Comparison of ENCODE assay signal across 23 cellular contexts in the genomic region with DNA sequence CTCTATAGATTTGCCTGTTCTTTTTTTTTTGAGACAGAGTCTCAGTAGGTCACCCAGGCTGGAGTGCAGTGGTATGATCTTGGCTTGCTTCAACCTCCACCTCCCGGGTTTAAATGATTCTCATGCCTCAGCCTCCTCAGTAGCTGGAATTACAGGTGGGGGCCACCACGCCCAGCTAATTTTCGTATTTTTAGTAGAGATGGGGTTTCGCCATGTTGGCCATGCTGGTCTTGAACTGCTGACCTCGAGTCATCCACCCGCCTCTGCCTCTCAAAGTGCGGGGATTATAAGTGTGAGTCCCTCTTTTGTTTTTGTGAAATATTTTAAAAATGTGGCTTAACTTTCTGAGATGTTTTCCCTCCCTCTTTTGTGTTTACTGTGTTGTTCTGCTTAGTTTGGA. TPM values are rescaled to one million over a fixed set of nuclear protein-coding genes. Genes with fewer than 3 reads are reported as not detected.
DNase-seq lines count a peak whose midpoint lies in the region; ATAC-seq lines count a peak whose summit lies in the region.
"Had no signal": no experiment of that assay in that cellular context is flagged by ENCODE, and none has a peak within 500 bp of the region (broad histone marks: within the 10 kb centered on the region; RNA-seq: fewer than 3 reads in every experiment).

No MANE protein-coding gene starts in this region.

- H3K27ac Mint-ChIP-seq in activated CD4-positive, alpha-beta T cell treated with anti-CD3 and anti-CD28 coated beads for 36 hours, result peak overlapping the region; percentile 74
- peak overlapping the region in 5 of 8 donors; percentile 12 to 64 (median 31) for H3K27ac Mint-ChIP-seq in CD8-positive, alpha-beta memory T cell
- peak overlapping the region; percentile 88 for H3K27ac Mint-ChIP-seq in activated T-helper 2 cell treated with anti-CD3 and anti-CD28 coated beads, Interferon-gamma antibody, Interleukin-2, Interleukin-4, amounts not matched to agents 10 μg/mL and 5 μg/mL and 100 μg/mL, durations not matched to agents 14 hours and 24 hours and 36 hours
- H3K27ac Mint-ChIP-seq in naive thymus-derived CD8-positive, alpha-beta T cell, result peak overlapping the region in 6 of 10 donors; percentile 33 to 66 (median 40)

- no peaks in the 10 kb centered on the region for H3K27me3 ChIP-seq in CD8-positive, alpha-beta memory T cell (ENCODE audit: insufficient read depth, low read length, poor library complexity, severe bottlenecking)
- H3K27me3 ChIP-seq: tibial nerve had no signal

- CTCF ChIA-PET in activated CD4-positive, alpha-beta T cell treated with anti-CD3 and anti-CD28 coated beads for 36 hours (lab: Charles Lee), result no interaction called here
- CTCF ChIA-PET in CD8-positive, alpha-beta memory T cell (lab: Charles Lee), result no interaction called here

- no peak overlapping the region for H3K27ac ChIP-seq in CD8-positive, alpha-beta memory T cell (ENCODE audit: low read depth, low read length)

- H3K4me3 ChIP-seq in CD8-positive, alpha-beta memory T cell (ENCODE audit: low read length), result no peak overlapping the region
- H3K4me3 ChIP-seq: tibial nerve had no signal

- H3K9me3 ChIP-seq in CD8-positive, alpha-beta memory T cell (ENCODE audit: low read length), result no peaks in the 10 kb centered on the region
- H3K9me3 ChIP-seq: Caco-2, tibial nerve had no signal

- H3K4me1 ChIP-seq in CD8-positive, alpha-beta memory T cell (ENCODE audit: insufficient read depth, low read length), result no peaks in the 10 kb centered on the region

- POLR2A ChIA-PET in activated CD4-positive, alpha-beta T cell treated with anti-CD3 and anti-CD28 coated beads for 36 hours (lab: Charles Lee), result interaction anchor here (0.6 kb wide), 1 partner anchor 120 kb away, joined by 3 read pairs; no protein-coding TSS in a partner anchor
- POLR2A ChIA-PET in CD8-positive, alpha-beta memory T cell (lab: Charles Lee), result no interaction called here
- POLR2A ChIA-PET in naive thymus-derived CD8-positive, alpha-beta T cell (lab: Charles Lee), result no interaction called here

- peaks cover 6% of the 10 kb centered on the region for H3K36me3 ChIP-seq in CD8-positive, alpha-beta memory T cell (ENCODE audit: insufficient read depth, low read length)

- peaks cover 46% of the 10 kb centered on the region for H3K36me3 Mint-ChIP-seq in activated CD4-positive, alpha-beta T cell treated with anti-CD3 and anti-CD28 coated beads for 36 hours (ENCODE audit: low read depth)
- peaks cover 7 to 72% (median 15%) of the 10 kb centered on the region in 3 donors for H3K36me3 Mint-ChIP-seq in CD8-positive, alpha-beta memory T cell
- peaks cover 71% of the 10 kb centered on the region for H3K36me3 Mint-ChIP-seq in activated T-helper 2 cell treated with anti-CD3 and anti-CD28 coated beads, Interferon-gamma antibody, Interleukin-2, Interleukin-4, amounts not matched to agents 10 μg/mL and 5 μg/mL and 100 μg/mL, durations not matched to agents 14 hours and 24 hours and 36 hours (ENCODE audit: low read depth)
- H3K36me3 Mint-ChIP-seq in naive thymus-derived CD8-positive, alpha-beta T cell, result peaks cover 0 to 85% (median 22%) of the 10 kb centered on the region in 3 donors

- no peaks in the 10 kb centered on the region for H3K27me3 Mint-ChIP-seq in activated CD4-positive, alpha-beta T cell treated with anti-CD3 and anti-CD28 coated beads for 36 hours
- H3K27me3 Mint-ChIP-seq in CD8-positive, alpha-beta memory T cell, result no peaks in the 10 kb centered on the region
- no peaks in the 10 kb centered on the region for H3K27me3 Mint-ChIP-seq in activated T-helper 2 cell treated with anti-CD3 and anti-CD28 coated beads, Interferon-gamma antibody, Interleukin-2, Interleukin-4, amounts not matched to agents 10 μg/mL and 5 μg/mL and 100 μg/mL, durations not matched to agents 14 hours and 24 hours and 36 hours (ENCODE audit: low read depth)
- H3K27me3 Mint-ChIP-seq in naive thymus-derived CD8-positive, alpha-beta T cell, result no peaks in the 10 kb centered on the region

- intact Hi-C loops in activated CD4-positive, alpha-beta T cell treated with anti-CD3 and anti-CD28 coated beads for 36 hours (cut with DNase I, micrococcal nuclease), result no loop called here
- intact Hi-C loops in activated T-helper 2 cell treated with anti-CD3 and anti-CD28 coated beads, Interferon-gamma antibody, Interleukin-2, Interleukin-4, amounts not matched to agents 10 μg/mL and 5 μg/mL and 100 μg/mL, durations not matched to agents 14 hours and 24 hours and 36 hours (cut with micrococcal nuclease), result no loop called here

- no peak for ATAC-seq in activated CD4-positive, alpha-beta T cell treated with anti-CD3 and anti-CD28 coated beads for 36 hours
- ATAC-seq in naive thymus-derived CD8-positive, alpha-beta T cell, result no peak
- no peak for ATAC-seq in GM18517 (IDR thresholded peaks at IDR 0.05; ENCODE audit: unreplicated experiment)
- ATAC-seq: activated CD4-positive, CD25-positive, alpha-beta regulatory T cell treated with anti-CD3 and anti-CD28 coated beads, Interleukin-2, amount 50 U/mL, for 24 hours; SK-N-SH treated with all-trans-retinoic acid at 6 μM for 48 hours had no signal

- no peaks in the 10 kb centered on the region for H3K9me3 Mint-ChIP-seq in activated CD4-positive, alpha-beta T cell treated with anti-CD3 and anti-CD28 coated beads for 36 hours (ENCODE audit: low read depth)
- H3K9me3 Mint-ChIP-seq in CD8-positive, alpha-beta memory T cell, result no peaks in the 10 kb centered on the region
- H3K9me3 Mint-ChIP-seq in activated T-helper 2 cell treated with anti-CD3 and anti-CD28 coated beads, Interferon-gamma antibody, Interleukin-2, Interleukin-4, amounts not matched to agents 10 μg/mL and 5 μg/mL and 100 μg/mL, durations not matched to agents 14 hours and 24 hours and 36 hours, result no peaks in the 10 kb centered on the region
- no peaks in the 10 kb centered on the region for H3K9me3 Mint-ChIP-seq in naive thymus-derived CD8-positive, alpha-beta T cell

- no peak overlapping the region for H3K4me3 Mint-ChIP-seq in activated CD4-positive, alpha-beta T cell treated with anti-CD3 and anti-CD28 coated beads for 36 hours
- H3K4me3 Mint-ChIP-seq in CD8-positive, alpha-beta memory T cell, result no peak overlapping the region
- no peak overlapping the region for H3K4me3 Mint-ChIP-seq in activated T-helper 2 cell treated with anti-CD3 and anti-CD28 coated beads, Interferon-gamma antibody, Interleukin-2, Interleukin-4, amounts not matched to agents 10 μg/mL and 5 μg/mL and 100 μg/mL, durations not matched to agents 14 hours and 24 hours and 36 hours (ENCODE audit: low read depth)
- no peak overlapping the region for H3K4me3 Mint-ChIP-seq in naive thymus-derived CD8-positive, alpha-beta T cell

- peaks cover 22% of the 10 kb centered on the region for H3K4me1 Mint-ChIP-seq in activated CD4-positive, alpha-beta T cell treated with anti-CD3 and anti-CD28 coated beads for 36 hours
- peaks cover 17 to 37% (median 30%) of the 10 kb centered on the region in 3 donors for H3K4me1 Mint-ChIP-seq in CD8-positive, alpha-beta memory T cell
- H3K4me1 Mint-ChIP-seq in activated T-helper 2 cell treated with anti-CD3 and anti-CD28 coated beads, Interferon-gamma antibody, Interleukin-2, Interleukin-4, amounts not matched to agents 10 μg/mL and 5 μg/mL and 100 μg/mL, durations not matched to agents 14 hours and 24 hours and 36 hours (ENCODE audit: low read depth), result peaks cover 23% of the 10 kb centered on the region
- peaks cover 9 to 36% (median 24%) of the 10 kb centered on the region in 4 donors for H3K4me1 Mint-ChIP-seq in naive thymus-derived CD8-positive, alpha-beta T cell

- DNase-seq in activated CD4-positive, alpha-beta T cell treated with anti-CD3 and anti-CD28 coated beads for 36 hours, result no peak
- no peak for DNase-seq in activated CD4-positive, alpha-beta T cell treated with anti-CD3 and anti-CD28 coated beads for 48 hours
- DNase-seq in CD8-positive, alpha-beta memory T cell, result no peak
- DNase-seq in activated T-helper 2 cell treated with anti-CD3 and anti-CD28 coated beads, Interferon-gamma antibody, Interleukin-2, Interleukin-4, amounts not matched to agents 10 μg/mL and 5 μg/mL and 100 μg/mL, durations not matched to agents 14 hours and 24 hours and 36 hours (ENCODE audit: low spot score), result no peak
- DNase-seq in naive thymus-derived CD8-positive, alpha-beta T cell, result no peak
- DNase-seq in putamen (ENCODE audit: low spot score) (no peak), NCI-H2081 (lab: John Stamatoyannopoulos, UW) (no peak)
- DNase-seq: activated CD8-positive, alpha-beta memory T cell treated with anti-CD3 and anti-CD28 coated beads, Interleukin-2, amount 50 U/mL, for 48 hours; activated naive CD4-positive, alpha-beta T cell; AML-193; Caco-2; DMS79 treated with DMSO at 0.1 percent for 48 hours; foreskin melanocyte; hypothalamus; Karpas-422; NCI-H187 treated with DMSO at 0.1 percent for 48 hours; small intestine; stimulated activated CD4-positive, alpha-beta T cell treated with anti-CD3 and anti-CD28 coated beads, Interleukin-2, amount 100 ng/mL, for 24 hours; stimulated activated naive CD4-positive, alpha-beta T cell had no signal

RNA-seq across cellular contexts. Expression of a gene that starts 29.2 kb away (rescaled TPM):
- 100 to 1,000 TPM; 243 to 268 TPM for total RNA-seq in activated CD4-positive, alpha-beta T cell treated with anti-CD3 and anti-CD28 coated beads for 36 hours
- total RNA-seq in CD8-positive, alpha-beta memory T cell, result 100 to 1,000 TPM; 236 to 244 TPM
- polyA plus RNA-seq in CD8-positive, alpha-beta memory T cell, result 39.8 TPM
- 223 and 229 TPM in 2 replicates for total RNA-seq in activated T-helper 2 cell treated with anti-CD3 and anti-CD28 coated beads, Interferon-gamma antibody, Interleukin-2, Interleukin-4, amounts not matched to agents 10 μg/mL and 5 μg/mL and 100 μg/mL, durations not matched to agents 14 hours and 24 hours and 36 hours
- total RNA-seq in naive thymus-derived CD8-positive, alpha-beta T cell, result 10 to 100 TPM; 64.0 to 73.3 TPM
- polyA plus RNA-seq in naive thymus-derived CD8-positive, alpha-beta T cell, result 10 to 100 TPM; 32.8 to 40.4 (median 37.7) TPM

RNA-seq across cellular contexts. Expression of a gene that starts 54.7 kb away (rescaled TPM):
- 10 to 100 TPM; 25.7 to 32.2 TPM for total RNA-seq in activated CD4-positive, alpha-beta T cell treated with anti-CD3 and anti-CD28 coated beads for 36 hours
- total RNA-seq in CD8-positive, alpha-beta memory T cell, result 10 to 100 TPM; 31.8 to 35.0 TPM
- 40.0 TPM for polyA plus RNA-seq in CD8-positive, alpha-beta memory T cell
- 35.7 and 39.3 TPM in 2 replicates for total RNA-seq in activated T-helper 2 cell treated with anti-CD3 and anti-CD28 coated beads, Interferon-gamma antibody, Interleukin-2, Interleukin-4, amounts not matched to agents 10 μg/mL and 5 μg/mL and 100 μg/mL, durations not matched to agents 14 hours and 24 hours and 36 hours
- 10 to 100 TPM; 17.8 to 22.4 TPM for total RNA-seq in naive thymus-derived CD8-positive, alpha-beta T cell
- 10 to 100 TPM; 28.7 to 36.9 (median 33.8) TPM for polyA plus RNA-seq in naive thymus-derived CD8-positive, alpha-beta T cell

Comparison
In these comparisons a context has a peak if more than half of its experiments do, and no peak if none do; other contexts are left out.
1. H3K27ac Mint-ChIP-seq: peak in every context shown above with its lines; median percentile 88 in activated T-helper 2 cell treated with anti-CD3 and anti-CD28 coated beads, Interferon-gamma antibody, Interleukin-2, Interleukin-4, amounts not matched to agents 10 μg/mL and 5 μg/mL and 100 μg/mL, durations not matched to agents 14 hours and 24 hours and 36 hours; 74 in activated CD4-positive, alpha-beta T cell treated with anti-CD3 and anti-CD28 coated beads for 36 hours; 40 in naive thymus-derived CD8-positive, alpha-beta T cell; 31 in CD8-positive, alpha-beta memory T cell.